Comparison of ENCODE assay signal across 8 cellular contexts in genomic region chr22:17158568-17159503, GRCh38.
DNase-seq lines count a peak whose midpoint lies in the region; ATAC-seq lines count a peak whose summit lies in the region.

Gene HDHD5, minus strand, starts transcription at chr22:17159277. Its CDS starts 26 bp downstream, at chr22:17159251.

- DNase-seq in NCI-H345 (lab: John Stamatoyannopoulos, UW) (peak; percentile 84), islet precursor cell (peak; percentile 96)
- DNase-seq in central memory CD4-positive, alpha-beta T cell = peak; percentile 79
- peak; percentile 82 to 84 for DNase-seq in stimulated activated CD4-positive, alpha-beta T cell treated with anti-CD3 and anti-CD28 coated beads, Interleukin-12 subunit alpha, Interleukin-12 subunit beta, amount 100 ng/mL, for 24 hours (ENCODE audit: low read depth in 2 of 2)

- peak within 1 kb of the TSS; percentile 87 for H2AFZ ChIP-seq in ACC112 (ENCODE audit: low read length, unreplicated experiment)

- peaks cover 7% of the 10 kb centered on the region for H3K4me1 ChIP-seq in ACC112 (ENCODE audit: control insufficient read depth, insufficient read depth, low read length, unreplicated experiment)

- ATAC-seq in GM18909 (IDR thresholded peaks at IDR 0.05; ENCODE audit: poor library complexity, unreplicated experiment) = peak; percentile 69
- ATAC-seq in HG03159 (IDR thresholded peaks at IDR 0.05; ENCODE audit: unreplicated experiment) = peak; percentile 73
- peak; percentile 89 to 91 for ATAC-seq in activated CD4-positive, CD25-positive, alpha-beta regulatory T cell treated with anti-CD3 and anti-CD28 coated beads, Interleukin-2, amount 50 U/mL, for 24 hours

- H3K36me3 ChIP-seq in ACC112 (ENCODE audit: insufficient read depth, low read length) = no peaks in the 10 kb centered on the region

- peak within 1 kb of the TSS; percentile 69 for H3K27ac ChIP-seq in ACC112 (ENCODE audit: low read depth, low read length)

- H3K79me2 ChIP-seq in ACC112 (ENCODE audit: control insufficient read depth, insufficient read depth, low read length, unreplicated experiment) = peaks cover 31% of the 10 kb centered on the region

- H3K27me3 ChIP-seq in ACC112 (ENCODE audit: insufficient read depth, low read length) = no peaks in the 10 kb centered on the region

- H3K4me3 ChIP-seq in ACC112 (ENCODE audit: low read depth, low read length) = peak within 1 kb of the TSS; percentile 85

Comparison
In these comparisons a context has a peak if more than half of its experiments do, and no peak if none do; other contexts are left out.
1. Peak in every context shown above with its lines: DNase-seq, ATAC-seq, H3K4me3 ChIP-seq and H3K27ac ChIP-seq.